1 cellular context compared by ENCODE assay signal in the genomic region with DNA sequence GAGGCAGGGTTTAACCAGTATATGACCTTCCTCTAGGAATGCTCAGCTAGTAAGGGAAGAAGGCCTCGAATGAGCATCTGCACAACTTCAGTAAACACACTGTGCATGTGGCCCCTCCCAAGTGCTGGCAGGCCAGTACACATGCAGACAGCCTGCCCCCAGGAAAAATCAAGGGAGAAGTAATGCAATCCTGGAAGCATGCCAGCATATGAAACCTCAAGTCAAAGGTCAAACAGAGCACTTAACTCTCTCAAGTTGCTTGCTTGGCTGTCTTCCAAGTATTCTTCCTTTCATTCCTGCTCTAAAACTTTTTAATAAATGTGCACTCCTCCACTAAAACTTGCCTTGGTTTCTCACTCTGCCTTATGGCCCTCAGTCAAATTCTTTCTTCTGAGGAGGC.
TF ChIP-seq lines count a peak whose summit lies in the region.

No MANE protein-coding gene starts in this region.

TF ChIP-seq in GM23338, 12 proteins besides CTCF, POLR2A, EP300 and RAD21 (continued from another document):
- TF ChIP-seq, protein P1, sequence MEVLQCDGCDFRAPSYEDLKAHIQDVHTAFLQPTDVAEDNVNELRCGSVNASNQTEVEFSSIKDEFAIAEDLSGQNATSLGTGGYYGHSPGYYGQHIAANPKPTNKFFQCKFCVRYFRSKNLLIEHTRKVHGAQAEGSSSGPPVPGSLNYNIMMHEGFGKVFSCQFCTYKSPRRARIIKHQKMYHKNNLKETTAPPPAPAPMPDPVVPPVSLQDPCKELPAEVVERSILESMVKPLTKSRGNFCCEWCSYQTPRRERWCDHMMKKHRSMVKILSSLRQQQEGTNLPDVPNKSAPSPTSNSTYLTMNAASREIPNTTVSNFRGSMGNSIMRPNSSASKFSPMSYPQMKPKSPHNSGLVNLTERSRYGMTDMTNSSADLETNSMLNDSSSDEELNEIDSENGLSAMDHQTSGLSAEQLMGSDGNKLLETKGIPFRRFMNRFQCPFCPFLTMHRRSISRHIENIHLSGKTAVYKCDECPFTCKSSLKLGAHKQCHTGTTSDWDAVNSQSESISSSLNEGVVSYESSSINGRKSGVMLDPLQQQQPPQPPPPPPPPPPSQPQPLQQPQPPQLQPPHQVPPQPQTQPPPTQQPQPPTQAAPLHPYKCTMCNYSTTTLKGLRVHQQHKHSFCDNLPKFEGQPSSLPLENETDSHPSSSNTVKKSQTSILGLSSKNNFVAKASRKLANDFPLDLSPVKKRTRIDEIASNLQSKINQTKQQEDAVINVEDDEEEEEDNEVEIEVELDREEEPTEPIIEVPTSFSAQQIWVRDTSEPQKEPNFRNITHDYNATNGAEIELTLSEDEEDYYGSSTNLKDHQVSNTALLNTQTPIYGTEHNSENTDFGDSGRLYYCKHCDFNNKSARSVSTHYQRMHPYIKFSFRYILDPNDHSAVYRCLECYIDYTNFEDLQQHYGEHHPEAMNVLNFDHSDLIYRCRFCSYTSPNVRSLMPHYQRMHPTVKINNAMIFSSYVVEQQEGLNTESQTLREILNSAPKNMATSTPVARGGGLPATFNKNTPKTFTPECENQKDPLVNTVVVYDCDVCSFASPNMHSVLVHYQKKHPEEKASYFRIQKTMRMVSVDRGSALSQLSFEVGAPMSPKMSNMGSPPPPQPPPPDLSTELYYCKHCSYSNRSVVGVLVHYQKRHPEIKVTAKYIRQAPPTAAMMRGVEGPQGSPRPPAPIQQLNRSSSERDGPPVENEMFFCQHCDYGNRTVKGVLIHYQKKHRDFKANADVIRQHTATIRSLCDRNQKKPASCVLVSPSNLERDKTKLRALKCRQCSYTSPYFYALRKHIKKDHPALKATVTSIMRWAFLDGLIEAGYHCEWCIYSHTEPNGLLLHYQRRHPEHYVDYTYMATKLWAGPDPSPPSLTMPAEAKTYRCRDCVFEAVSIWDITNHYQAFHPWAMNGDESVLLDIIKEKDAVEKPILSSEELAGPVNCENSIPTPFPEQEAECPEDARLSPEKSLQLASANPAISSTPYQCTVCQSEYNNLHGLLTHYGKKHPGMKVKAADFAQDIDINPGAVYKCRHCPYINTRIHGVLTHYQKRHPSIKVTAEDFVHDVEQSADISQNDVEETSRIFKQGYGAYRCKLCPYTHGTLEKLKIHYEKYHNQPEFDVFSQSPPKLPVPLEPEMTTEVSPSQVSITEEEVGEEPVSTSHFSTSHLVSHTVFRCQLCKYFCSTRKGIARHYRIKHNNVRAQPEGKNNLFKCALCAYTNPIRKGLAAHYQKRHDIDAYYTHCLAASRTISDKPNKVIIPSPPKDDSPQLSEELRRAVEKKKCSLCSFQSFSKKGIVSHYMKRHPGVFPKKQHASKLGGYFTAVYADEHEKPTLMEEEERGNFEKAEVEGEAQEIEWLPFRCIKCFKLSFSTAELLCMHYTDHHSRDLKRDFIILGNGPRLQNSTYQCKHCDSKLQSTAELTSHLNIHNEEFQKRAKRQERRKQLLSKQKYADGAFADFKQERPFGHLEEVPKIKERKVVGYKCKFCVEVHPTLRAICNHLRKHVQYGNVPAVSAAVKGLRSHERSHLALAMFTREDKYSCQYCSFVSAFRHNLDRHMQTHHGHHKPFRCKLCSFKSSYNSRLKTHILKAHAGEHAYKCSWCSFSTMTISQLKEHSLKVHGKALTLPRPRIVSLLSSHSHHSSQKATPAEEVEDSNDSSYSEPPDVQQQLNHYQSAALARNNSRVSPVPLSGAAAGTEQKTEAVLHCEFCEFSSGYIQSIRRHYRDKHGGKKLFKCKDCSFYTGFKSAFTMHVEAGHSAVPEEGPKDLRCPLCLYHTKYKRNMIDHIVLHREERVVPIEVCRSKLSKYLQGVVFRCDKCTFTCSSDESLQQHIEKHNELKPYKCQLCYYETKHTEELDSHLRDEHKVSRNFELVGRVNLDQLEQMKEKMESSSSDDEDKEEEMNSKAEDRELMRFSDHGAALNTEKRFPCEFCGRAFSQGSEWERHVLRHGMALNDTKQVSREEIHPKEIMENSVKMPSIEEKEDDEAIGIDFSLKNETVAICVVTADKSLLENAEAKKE (CRISPR knock-in tag; IDR thresholded peaks at IDR 0.05) = no peak
- TF ChIP-seq JUNB (IDR thresholded peaks at IDR 0.05; ENCODE audit: unreplicated experiment) (no peak), ZNF331 (CRISPR knock-in tag; IDR thresholded peaks at IDR 0.05; ENCODE audit: low read depth) (no peak), ZNF114 (CRISPR knock-in tag; IDR thresholded peaks at IDR 0.05) (no peak), EZH2phosphoT487 (IDR thresholded peaks at IDR 0.05; ENCODE audit: unreplicated experiment) (no peak), STAT1 (IDR thresholded peaks at IDR 0.05; ENCODE audit: unreplicated experiment) (no peak), POLR2AphosphoS5 (IDR thresholded peaks at IDR 0.05; ENCODE audit: low read depth) (no peak), EZH2 (IDR thresholded peaks at IDR 0.05; ENCODE audit: low read depth, unreplicated experiment) (no peak), NANOG (IDR thresholded peaks at IDR 0.05; ENCODE audit: borderline replicate concordance) (no peak)
- TF ChIP-seq, protein P2, sequence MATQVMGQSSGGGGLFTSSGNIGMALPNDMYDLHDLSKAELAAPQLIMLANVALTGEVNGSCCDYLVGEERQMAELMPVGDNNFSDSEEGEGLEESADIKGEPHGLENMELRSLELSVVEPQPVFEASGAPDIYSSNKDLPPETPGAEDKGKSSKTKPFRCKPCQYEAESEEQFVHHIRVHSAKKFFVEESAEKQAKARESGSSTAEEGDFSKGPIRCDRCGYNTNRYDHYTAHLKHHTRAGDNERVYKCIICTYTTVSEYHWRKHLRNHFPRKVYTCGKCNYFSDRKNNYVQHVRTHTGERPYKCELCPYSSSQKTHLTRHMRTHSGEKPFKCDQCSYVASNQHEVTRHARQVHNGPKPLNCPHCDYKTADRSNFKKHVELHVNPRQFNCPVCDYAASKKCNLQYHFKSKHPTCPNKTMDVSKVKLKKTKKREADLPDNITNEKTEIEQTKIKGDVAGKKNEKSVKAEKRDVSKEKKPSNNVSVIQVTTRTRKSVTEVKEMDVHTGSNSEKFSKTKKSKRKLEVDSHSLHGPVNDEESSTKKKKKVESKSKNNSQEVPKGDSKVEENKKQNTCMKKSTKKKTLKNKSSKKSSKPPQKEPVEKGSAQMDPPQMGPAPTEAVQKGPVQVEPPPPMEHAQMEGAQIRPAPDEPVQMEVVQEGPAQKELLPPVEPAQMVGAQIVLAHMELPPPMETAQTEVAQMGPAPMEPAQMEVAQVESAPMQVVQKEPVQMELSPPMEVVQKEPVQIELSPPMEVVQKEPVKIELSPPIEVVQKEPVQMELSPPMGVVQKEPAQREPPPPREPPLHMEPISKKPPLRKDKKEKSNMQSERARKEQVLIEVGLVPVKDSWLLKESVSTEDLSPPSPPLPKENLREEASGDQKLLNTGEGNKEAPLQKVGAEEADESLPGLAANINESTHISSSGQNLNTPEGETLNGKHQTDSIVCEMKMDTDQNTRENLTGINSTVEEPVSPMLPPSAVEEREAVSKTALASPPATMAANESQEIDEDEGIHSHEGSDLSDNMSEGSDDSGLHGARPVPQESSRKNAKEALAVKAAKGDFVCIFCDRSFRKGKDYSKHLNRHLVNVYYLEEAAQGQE (IDR thresholded peaks at IDR 0.05; ENCODE audit: unreplicated experiment) = no peak
- TF ChIP-seq, protein P3, sequence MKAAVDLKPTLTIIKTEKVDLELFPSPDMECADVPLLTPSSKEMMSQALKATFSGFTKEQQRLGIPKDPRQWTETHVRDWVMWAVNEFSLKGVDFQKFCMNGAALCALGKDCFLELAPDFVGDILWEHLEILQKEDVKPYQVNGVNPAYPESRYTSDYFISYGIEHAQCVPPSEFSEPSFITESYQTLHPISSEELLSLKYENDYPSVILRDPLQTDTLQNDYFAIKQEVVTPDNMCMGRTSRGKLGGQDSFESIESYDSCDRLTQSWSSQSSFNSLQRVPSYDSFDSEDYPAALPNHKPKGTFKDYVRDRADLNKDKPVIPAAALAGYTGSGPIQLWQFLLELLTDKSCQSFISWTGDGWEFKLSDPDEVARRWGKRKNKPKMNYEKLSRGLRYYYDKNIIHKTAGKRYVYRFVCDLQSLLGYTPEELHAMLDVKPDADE (IDR thresholded peaks at IDR 0.05) = no peak
